In genomic region chr19:17075035-17075859, GRCh38 we compare ENCODE assay signal across 8 cellular contexts.
A peak's percentile ranks its signal among the peaks of the same experiment; 100 is the strongest.
DNase-seq lines count a peak whose midpoint lies in the region; ATAC-seq lines count a peak whose summit lies in the region.

TSS of gene HAUS8 (minus strand) at chr19:17075452. CDS start at chr19:17075422, 30 bp downstream.
TSS of gene MYO9B (plus strand) at chr19:17075777. CDS start at chr19:17101718, 25,941 bp downstream.

- H3K27ac Mint-ChIP-seq in effector memory CD8-positive, alpha-beta T cell = peak within 1 kb of the TSS; percentile 95 to 96

- peak within 1 kb of the TSS; percentile 92 to 96 for H3K4me3 Mint-ChIP-seq in effector memory CD8-positive, alpha-beta T cell

- DNase-seq in COR-L47 (lab: John Stamatoyannopoulos, UW) (peak; percentile 99), HUDEP-2 (lab: John Stamatoyannopoulos, UW; ENCODE audit: unreplicated experiment in 76 of 76) (peak; percentile 93 to 100 (median 100)), NOMO-1 treated with dmso at 0.1 percent for 144 hours (lab: John Stamatoyannopoulos, UW; ENCODE audit: unreplicated experiment) (peak; percentile 98), medulla oblongata (ENCODE audit: extremely low spot score) (peak; percentile 99)
- peak; percentile 99 to 100 for DNase-seq in activated CD8-positive, alpha-beta memory T cell treated with anti-CD3 and anti-CD28 coated beads for 4 hours (ENCODE audit: low read depth in 2 of 2)
- peak; percentile 99 for DNase-seq in effector memory CD8-positive, alpha-beta T cell
- DNase-seq in stimulated activated CD4-positive, alpha-beta T cell treated with anti-CD3 and anti-CD28 coated beads, TNF-alpha, amount 100 ng/mL, for 48 hours (ENCODE audit: low read depth in 3 of 3) = peak; percentile 98 to 100 (median 98)

- no peaks in the 10 kb centered on the region for H3K9me3 Mint-ChIP-seq in effector memory CD8-positive, alpha-beta T cell

- H3K36me3 Mint-ChIP-seq in effector memory CD8-positive, alpha-beta T cell (ENCODE audit: insufficient read depth) = peaks cover 30% of the 10 kb centered on the region

- ATAC-seq in GM21381 (IDR thresholded peaks at IDR 0.05; ENCODE audit: unreplicated experiment) = peak; percentile 78
- ATAC-seq in effector memory CD8-positive, alpha-beta T cell (replicated peaks) = peak; percentile 85

- H3K27me3 Mint-ChIP-seq in effector memory CD8-positive, alpha-beta T cell = no peaks in the 10 kb centered on the region

- peaks cover 56 to 61% of the 10 kb centered on the region in 2 donors for H3K4me1 Mint-ChIP-seq in effector memory CD8-positive, alpha-beta T cell (ENCODE audit: low read depth in 2 of 2)

Comparison
In these comparisons a context has a peak if more than half of its experiments do, and no peak if none do; other contexts are left out.
1. Peak in every context shown above with its lines: DNase-seq and ATAC-seq.